ENCODE assay signal across 13 cellular contexts in genomic region chr5:140608730-140609520, GRCh38. TPM values are rescaled to one million over a fixed set of nuclear protein-coding genes. Genes with fewer than 3 reads are reported as not detected.
A peak's percentile ranks its signal among the peaks of the same experiment; 100 is the strongest.
DNase-seq lines count a peak whose midpoint lies in the region; ATAC-seq lines count a peak whose summit lies in the region.
"Had no signal": no experiment of that assay in that cellular context is flagged by ENCODE, and none has a peak within 500 bp of the region (broad histone marks: within the 10 kb centered on the region; RNA-seq: fewer than 3 reads in every experiment).

No MANE protein-coding gene starts in this region.

- H3K27me3 Mint-ChIP-seq in T-helper 2 cell treated with Interferon-gamma antibody and Interleukin-4, amounts not matched to agents 5 μg/mL and 100 μg/mL, for 36 hours (ENCODE audit: low read depth) = peaks cover 1% of the 10 kb centered on the region

- H3K4me1 Mint-ChIP-seq in T-helper 2 cell treated with Interferon-gamma antibody and Interleukin-4, amounts not matched to agents 5 μg/mL and 100 μg/mL, for 36 hours (ENCODE audit: low read depth) = peaks cover 6% of the 10 kb centered on the region

- H3K9me3 Mint-ChIP-seq in T-helper 2 cell treated with Interferon-gamma antibody and Interleukin-4, amounts not matched to agents 5 μg/mL and 100 μg/mL, for 36 hours = no peaks in the 10 kb centered on the region

- H3K4me3 Mint-ChIP-seq in T-helper 2 cell treated with Interferon-gamma antibody and Interleukin-4, amounts not matched to agents 5 μg/mL and 100 μg/mL, for 36 hours = no peak overlapping the region

- intact Hi-C loops in left ventricle myocardium superior (cut with micrococcal nuclease) = no loop called here

- ATAC-seq in left ventricle myocardium superior (peak; percentile 76), HG02678 (IDR thresholded peaks at IDR 0.05; ENCODE audit: unreplicated experiment) (no peak)

- H3K27ac ChIP-seq in adipose tissue (ENCODE audit: low read depth, low read length) = peak overlapping the region; percentile 2
- peak overlapping the region in 17 of 21 experiments; percentile 1 to 70 (median 38) for H3K27ac ChIP-seq in skin epidermis
- H3K27ac ChIP-seq: ovary, PC-9 had no signal

- no peak overlapping the region for H3K4me3 ChIP-seq in skin epidermis
- H3K4me3 ChIP-seq: ovary, PC-9 had no signal

- 40 to 74% (median 42%) methylated on average over 4 of the region's 4 CpGs for WGBS in adipose tissue, 3 donors

- DNase-seq in HT1080 (ENCODE audit: low read depth) (peak; percentile 78), left ventricle myocardium superior (peak; percentile 46), COLO668 (lab: John Stamatoyannopoulos, UW; ENCODE audit: unreplicated experiment) (no peak)
- no peak for DNase-seq in stimulated activated naive CD4-positive, alpha-beta T cell (lab: John Stamatoyannopoulos, UW)
- no peak for DNase-seq in T-helper 2 cell treated with Interferon-gamma antibody and Interleukin-4, amounts not matched to agents 5 μg/mL and 100 μg/mL, for 36 hours (ENCODE audit: low spot score)
- DNase-seq: activated T-cell treated with anti-CD3 and anti-CD28 coated beads, Interleukin-2, amount 50 U/mL, for 1 hour; kidney; NCI-H2029; ovary; PC-9 had no signal

- no peaks in the 10 kb centered on the region for H3K36me3 Mint-ChIP-seq in T-helper 2 cell treated with Interferon-gamma antibody and Interleukin-4, amounts not matched to agents 5 μg/mL and 100 μg/mL, for 36 hours (ENCODE audit: low read depth)

- no peak overlapping the region for H3K27ac Mint-ChIP-seq in T-helper 2 cell treated with Interferon-gamma antibody and Interleukin-4, amounts not matched to agents 5 μg/mL and 100 μg/mL, for 36 hours

RNA-seq across cellular contexts. Expression of gene CD14, which starts 24.1 kb away (rescaled TPM):
- not detected in 2 replicates for total RNA-seq in HT1080 (2014; rRNA removed; shearing (Covaris generic))
- polyA plus RNA-seq in HT1080 (2015; cell fraction: cytosol; rRNA removed) = not detected in 2 replicates
- polyA plus RNA-seq in HT1080 (2015; cell fraction: nucleus; rRNA removed) = 0.44 TPM in 1 of 2 replicates, not detected in the other
- polyA plus RNA-seq in adipose tissue = 100 to 1,000 TPM in 1 of 3 donors, 10 to 100 TPM in 2; 14.1 to 162 (median 73.4) TPM
- total RNA-seq in left ventricle myocardium superior = 31.0 TPM

RNA-seq across cellular contexts. Expression of gene TMCO6, which starts 30.3 kb away (rescaled TPM):
- 7.6 and 9.8 TPM in 2 replicates for total RNA-seq in HT1080 (2014; rRNA removed; shearing (Covaris generic))
- 27.2 and 37.5 TPM in 2 replicates for polyA plus RNA-seq in HT1080 (2015; cell fraction: cytosol; rRNA removed)
- polyA plus RNA-seq in HT1080 (2015; cell fraction: nucleus; rRNA removed) = 68.7 and 83.3 TPM in 2 replicates
- 10 to 100 TPM; 12.6 to 18.7 (median 17.5) TPM for polyA plus RNA-seq in adipose tissue
- total RNA-seq in left ventricle myocardium superior = 3.2 TPM

RNA-seq across cellular contexts. Expression of gene NDUFA2, which starts 38.5 kb away (rescaled TPM):
- 167 and 190 TPM in 2 replicates for total RNA-seq in HT1080 (2014; rRNA removed; shearing (Covaris generic))
- 73.9 and 91.2 TPM in 2 replicates for polyA plus RNA-seq in HT1080 (2015; cell fraction: cytosol; rRNA removed)
- 23.0 and 40.5 TPM in 2 replicates for polyA plus RNA-seq in HT1080 (2015; cell fraction: nucleus; rRNA removed)
- 100 to 1,000 TPM in 2 of 3 donors, 10 to 100 TPM in 1; 89.9 to 200 (median 187) TPM for polyA plus RNA-seq in adipose tissue
- 161 TPM for total RNA-seq in left ventricle myocardium superior

RNA-seq across cellular contexts. Expression of gene IK, which starts 38.7 kb away (rescaled TPM):
- total RNA-seq in HT1080 (2014; rRNA removed; shearing (Covaris generic)) = 118 and 141 TPM in 2 replicates
- 40.1 and 44.5 TPM in 2 replicates for polyA plus RNA-seq in HT1080 (2015; cell fraction: cytosol; rRNA removed)
- 63.9 and 86.2 TPM in 2 replicates for polyA plus RNA-seq in HT1080 (2015; cell fraction: nucleus; rRNA removed)
- 10 to 100 TPM; 39.8 to 70.2 (median 65.8) TPM for polyA plus RNA-seq in adipose tissue
- 73.7 TPM for total RNA-seq in left ventricle myocardium superior

RNA-seq across cellular contexts. Expression of gene SLC35A4, which starts 44.3 kb away (rescaled TPM):
- total RNA-seq in HT1080 (2014; rRNA removed; shearing (Covaris generic)) = 24.9 and 36.9 TPM in 2 replicates
- polyA plus RNA-seq in HT1080 (2015; cell fraction: cytosol; rRNA removed) = 59.2 and 64.8 TPM in 2 replicates
- 46.1 and 48.1 TPM in 2 replicates for polyA plus RNA-seq in HT1080 (2015; cell fraction: nucleus; rRNA removed)
- 10 to 100 TPM; 31.2 to 65.9 (median 43.5) TPM for polyA plus RNA-seq in adipose tissue
- total RNA-seq in left ventricle myocardium superior = 77.5 TPM

Comparison
In these comparisons a context has a peak if more than half of its experiments do, and no peak if none do; other contexts are left out.
1. DNase-seq: peak in HT1080 (single experiment) and left ventricle myocardium superior (single experiment); none in stimulated activated naive CD4-positive, alpha-beta T cell (0 of 6), T-helper 2 cell treated with Interferon-gamma antibody and Interleukin-4, amounts not matched to agents 5 μg/mL and 100 μg/mL, for 36 hours (single experiment) and COLO668 (single experiment).
2. RNA of gene CD14, which starts 24.1 kb away (total RNA-seq): 31.0 TPM in left ventricle myocardium superior (single experiment); not detected in HT1080; every median in the first group is over 10 times any median in the second.